Comparison of ENCODE assay signal across 8 cellular contexts in genomic region chr3:58051658-58052261, GRCh38. TPM values are rescaled to one million over a fixed set of nuclear protein-coding genes. Genes with fewer than 3 reads are reported as not detected.
DNase-seq lines count a peak whose midpoint lies in the region; ATAC-seq and TF ChIP-seq lines count a peak whose summit lies in the region.
"Not testable (repeated sequence)": the region's sequence is repeated elsewhere in the genome, so short reads cannot be mapped to it uniquely, and the experiment has no call there.

No MANE protein-coding gene starts in this region.

- POLR2A ChIA-PET in Caco-2 (lab: Charles Lee): not testable (repeated sequence)

- peak; percentile 11 for ATAC-seq in left lobe of liver
- not testable (repeated sequence) for ATAC-seq in upper lobe of right lung

- not testable (repeated sequence) for BruUV-seq in Caco-2 (replicated peaks; lab: Mats Ljungman, UMichigan)

- H3K4me3 ChIP-seq in Caco-2 (ENCODE audit: low read depth, low read length); ascending aorta; esophagus (ENCODE audit: low read depth in 1 of 2, low read length in 2 of 2); skin epidermis; upper lobe of right lung: not testable (repeated sequence)
- H3K4me3 ChIP-seq in NB4 (ENCODE audit: low read depth, low read length): peak overlapping the region; percentile 17

- H3K36me3 ChIP-seq in Caco-2 (ENCODE audit: control insufficient read depth, insufficient read depth, low read length); ascending aorta; esophagus (ENCODE audit: control insufficient read depth in 2 of 2, insufficient read depth in 2 of 2, low read length in 1 of 2); upper lobe of right lung: not testable (repeated sequence)

- peaks cover 70% of the 10 kb centered on the region for H3K36me3 Mint-ChIP-seq in Caco-2 (ENCODE audit: insufficient read depth, unreplicated experiment)
- not testable (repeated sequence) for H3K36me3 Mint-ChIP-seq in nephron (ENCODE audit: low read depth)

- CTCF ChIA-PET in Caco-2 (lab: Charles Lee): not testable (repeated sequence)

- H3K4me1 Mint-ChIP-seq in Caco-2 (ENCODE audit: low read depth, unreplicated experiment): peaks cover 45% of the 10 kb centered on the region
- peaks cover 37% of the 10 kb centered on the region for H3K4me1 Mint-ChIP-seq in nephron

- H3K27ac Mint-ChIP-seq in Caco-2 (ENCODE audit: unreplicated experiment): peak overlapping the region; percentile 82
- peak overlapping the region; percentile 82 to 97 (median 94) for H3K27ac Mint-ChIP-seq in nephron

- H3K27ac ChIP-seq in ascending aorta (peak overlapping the region; percentile 72 to 82), esophagus (ENCODE audit: low read depth in 2 of 2, low read length in 1 of 2) (peak overlapping the region; percentile 83 to 97), skin epidermis (peak overlapping the region in 18 of 21 experiments; percentile 6 to 73 (median 56)), upper lobe of right lung (peak overlapping the region; percentile 4)

- not testable (repeated sequence) for H3K9me3 ChIP-seq in Caco-2; ascending aorta; esophagus (ENCODE audit: control insufficient read depth in 2 of 2, insufficient read depth in 1 of 2, low read depth in 1 of 2, low read length in 1 of 2); upper lobe of right lung

- H3K4me1 ChIP-seq in Caco-2 (peaks cover 82% of the 10 kb centered on the region), ascending aorta (peaks cover 22 to 54% of the 10 kb centered on the region in 2 donors), esophagus (ENCODE audit: control insufficient read depth in 2 of 2, insufficient read depth in 2 of 2, low read length in 1 of 2) (peaks cover 3 to 15% of the 10 kb centered on the region in 2 donors), upper lobe of right lung (peaks cover 44% of the 10 kb centered on the region)

- WGBS in esophagus, 2 donors: 65 to 68% methylated on average over 15 of the region's 15 CpGs

- not testable (repeated sequence) for H3K27me3 Mint-ChIP-seq in Caco-2 (ENCODE audit: insufficient read depth, unreplicated experiment); nephron (ENCODE audit: low read depth)

- not testable (repeated sequence) for DNase-seq in Caco-2; NB4 (ENCODE audit: low read depth); ascending aorta (ENCODE audit: low spot score in 2 of 2); left lobe of liver (ENCODE audit: low spot score); upper lobe of right lung

- intact Hi-C loops in Caco-2 (cut with micrococcal nuclease; ENCODE audit: unreplicated experiment); upper lobe of right lung (cut with DNase I): not testable (repeated sequence)
- intact Hi-C loops in ascending aorta (cut with DNase I): loop anchor here (5.0 kb wide), 2 partner anchors 39 to 154 kb away; no protein-coding TSS in a partner anchor

- not testable (repeated sequence) for H3K9me3 Mint-ChIP-seq in Caco-2 (ENCODE audit: unreplicated experiment); nephron

- H3K4me3 Mint-ChIP-seq in Caco-2 (ENCODE audit: unreplicated experiment): peak overlapping the region; percentile 19
- not testable (repeated sequence) for H3K4me3 Mint-ChIP-seq in nephron

- TF ChIP-seq CTCF in Caco-2 (IDR thresholded peaks at IDR 0.05; ENCODE audit: insufficient read depth in 1 of 2, low read depth in 1 of 2, low read length in 1 of 2, severe bottlenecking in 1 of 2, unreplicated experiment in 1 of 2); NB4 (IDR thresholded peaks at IDR 0.05; ENCODE audit: low read depth, low read length); ascending aorta (IDR thresholded peaks at IDR 0.05); nephron (IDR thresholded peaks at IDR 0.05; ENCODE audit: unreplicated experiment in 3 of 3); upper lobe of right lung (IDR thresholded peaks at IDR 0.05): not testable (repeated sequence)

- not testable (repeated sequence) for H3K27me3 ChIP-seq in Caco-2 (replicated peaks; ENCODE audit: control insufficient read depth, insufficient read depth, low read length); ascending aorta; esophagus (ENCODE audit: control insufficient read depth in 1 of 2, insufficient read depth in 2 of 2, low read length in 2 of 2); upper lobe of right lung

- not testable (repeated sequence) for TF ChIP-seq POLR2A in NB4 (IDR thresholded peaks at IDR 0.05; ENCODE audit: extremely low read depth, insufficient read length)

RNA-seq across cellular contexts. Expression of gene FLNB, which starts 43.5 kb away (rescaled TPM):
- 315 and 331 TPM in 2 replicates for total RNA-seq in Caco-2 (2022)
- total RNA-seq in ascending aorta: 144 TPM
- polyA plus RNA-seq in esophagus: 10 to 100 TPM; 50.8 to 52.5 TPM
- total RNA-seq in left lobe of liver: 52.8 TPM
- total RNA-seq in upper lobe of right lung: 115 TPM

Comparison
In these comparisons a context has a peak if more than half of its experiments do, and no peak if none do; other contexts are left out.
1. H3K27ac ChIP-seq: peak in every context shown above with its lines; median percentile 90 in esophagus; 77 in ascending aorta; 56 in skin epidermis; 4 in upper lobe of right lung.